In genomic region chr2:164073053-164073757, GRCh38 we compare ENCODE assay signal across 1 cellular context.
TF ChIP-seq lines count a peak whose summit lies in the region.

No MANE protein-coding gene starts in this region.

TF ChIP-seq in SK-N-SH, 30 proteins besides CTCF, POLR2A, EP300 and RAD21 (continued from another document):
- TF ChIP-seq USF1 (IDR thresholded peaks at IDR 0.05; ENCODE audit: borderline replicate concordance, low read depth) (no peak), PBX3 (IDR thresholded peaks at IDR 0.05) (peak; percentile 38; the same call in 1 of the 2 replicates), TEAD4 (IDR thresholded peaks at IDR 0.05; ENCODE audit: borderline replicate concordance, insufficient read depth) (0 out of 2 replicates have a peak, but pooled peaks have one; percentile 9), JUND (IDR thresholded peaks at IDR 0.05) (no peak), IRF3 (IDR thresholded peaks at IDR 0.05; ENCODE audit: low read depth, low read length) (no peak), REST (IDR thresholded peaks at IDR 0.05; ENCODE audit: low read depth, low read length) (no peak), RCOR1 (IDR thresholded peaks at IDR 0.05; ENCODE audit: low read length) (peak; percentile 87), FOXM1 (IDR thresholded peaks at IDR 0.05; ENCODE audit: low read depth) (no peak), SMC3 (IDR thresholded peaks at IDR 0.05; ENCODE audit: low read depth, low read length) (no peak), FOXJ3 (CRISPR knock-in tag; IDR thresholded peaks at IDR 0.05) (peak; percentile 86), FOSL2 (IDR thresholded peaks at IDR 0.05; ENCODE audit: borderline replicate concordance, low read depth) (no peak), GABPA (IDR thresholded peaks at IDR 0.05; ENCODE audit: low read depth) (no peak), NFIC (IDR thresholded peaks at IDR 0.05; ENCODE audit: borderline replicate concordance) (no peak; the same call in 1 of the 2 replicates), ELF1 (IDR thresholded peaks at IDR 0.05) (no peak), MAX (IDR thresholded peaks at IDR 0.05; ENCODE audit: low read depth) (no peak), SIN3A (IDR thresholded peaks at IDR 0.05; ENCODE audit: borderline replicate concordance, low read depth, low read length) (no peak), TAF1 (IDR thresholded peaks at IDR 0.05; ENCODE audit: borderline replicate concordance, low read depth, low read length) (no peak), MXI1 (IDR thresholded peaks at IDR 0.05; ENCODE audit: low read depth, low read length) (no peak), RXRA (IDR thresholded peaks at IDR 0.05; ENCODE audit: borderline replicate concordance, low read depth) (no peak), MEF2A (IDR thresholded peaks at IDR 0.05; ENCODE audit: borderline replicate concordance, low read depth) (no peak), TCF12 (IDR thresholded peaks at IDR 0.05) (peak; percentile 87)
